ENCODE assay signal across 1 cellular context in the genomic region with DNA sequence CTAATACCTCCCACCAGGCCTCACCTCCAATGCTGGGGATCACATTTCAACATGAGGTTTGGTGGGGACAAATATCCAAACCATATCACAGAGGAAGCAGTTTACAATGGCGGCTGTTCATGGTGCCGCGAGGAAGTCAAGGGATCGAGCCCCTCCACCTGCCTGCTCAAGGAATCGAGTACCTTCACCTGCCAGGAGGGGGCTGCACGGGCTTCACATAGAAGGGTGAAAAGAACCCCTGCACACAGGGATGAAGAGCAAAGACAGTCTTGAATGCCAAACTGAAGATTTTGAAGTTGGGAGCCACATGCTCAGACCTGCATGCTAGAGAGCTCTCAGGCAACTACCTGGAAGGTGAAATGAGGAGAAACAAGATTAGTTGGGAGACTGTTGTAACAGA.
TF ChIP-seq lines count a peak whose summit lies in the region.

No MANE protein-coding gene starts in this region.

TF ChIP-seq in GM23338, 12 proteins besides CTCF, POLR2A, EP300 and RAD21 (continued from another document):
- TF ChIP-seq, protein P1, sequence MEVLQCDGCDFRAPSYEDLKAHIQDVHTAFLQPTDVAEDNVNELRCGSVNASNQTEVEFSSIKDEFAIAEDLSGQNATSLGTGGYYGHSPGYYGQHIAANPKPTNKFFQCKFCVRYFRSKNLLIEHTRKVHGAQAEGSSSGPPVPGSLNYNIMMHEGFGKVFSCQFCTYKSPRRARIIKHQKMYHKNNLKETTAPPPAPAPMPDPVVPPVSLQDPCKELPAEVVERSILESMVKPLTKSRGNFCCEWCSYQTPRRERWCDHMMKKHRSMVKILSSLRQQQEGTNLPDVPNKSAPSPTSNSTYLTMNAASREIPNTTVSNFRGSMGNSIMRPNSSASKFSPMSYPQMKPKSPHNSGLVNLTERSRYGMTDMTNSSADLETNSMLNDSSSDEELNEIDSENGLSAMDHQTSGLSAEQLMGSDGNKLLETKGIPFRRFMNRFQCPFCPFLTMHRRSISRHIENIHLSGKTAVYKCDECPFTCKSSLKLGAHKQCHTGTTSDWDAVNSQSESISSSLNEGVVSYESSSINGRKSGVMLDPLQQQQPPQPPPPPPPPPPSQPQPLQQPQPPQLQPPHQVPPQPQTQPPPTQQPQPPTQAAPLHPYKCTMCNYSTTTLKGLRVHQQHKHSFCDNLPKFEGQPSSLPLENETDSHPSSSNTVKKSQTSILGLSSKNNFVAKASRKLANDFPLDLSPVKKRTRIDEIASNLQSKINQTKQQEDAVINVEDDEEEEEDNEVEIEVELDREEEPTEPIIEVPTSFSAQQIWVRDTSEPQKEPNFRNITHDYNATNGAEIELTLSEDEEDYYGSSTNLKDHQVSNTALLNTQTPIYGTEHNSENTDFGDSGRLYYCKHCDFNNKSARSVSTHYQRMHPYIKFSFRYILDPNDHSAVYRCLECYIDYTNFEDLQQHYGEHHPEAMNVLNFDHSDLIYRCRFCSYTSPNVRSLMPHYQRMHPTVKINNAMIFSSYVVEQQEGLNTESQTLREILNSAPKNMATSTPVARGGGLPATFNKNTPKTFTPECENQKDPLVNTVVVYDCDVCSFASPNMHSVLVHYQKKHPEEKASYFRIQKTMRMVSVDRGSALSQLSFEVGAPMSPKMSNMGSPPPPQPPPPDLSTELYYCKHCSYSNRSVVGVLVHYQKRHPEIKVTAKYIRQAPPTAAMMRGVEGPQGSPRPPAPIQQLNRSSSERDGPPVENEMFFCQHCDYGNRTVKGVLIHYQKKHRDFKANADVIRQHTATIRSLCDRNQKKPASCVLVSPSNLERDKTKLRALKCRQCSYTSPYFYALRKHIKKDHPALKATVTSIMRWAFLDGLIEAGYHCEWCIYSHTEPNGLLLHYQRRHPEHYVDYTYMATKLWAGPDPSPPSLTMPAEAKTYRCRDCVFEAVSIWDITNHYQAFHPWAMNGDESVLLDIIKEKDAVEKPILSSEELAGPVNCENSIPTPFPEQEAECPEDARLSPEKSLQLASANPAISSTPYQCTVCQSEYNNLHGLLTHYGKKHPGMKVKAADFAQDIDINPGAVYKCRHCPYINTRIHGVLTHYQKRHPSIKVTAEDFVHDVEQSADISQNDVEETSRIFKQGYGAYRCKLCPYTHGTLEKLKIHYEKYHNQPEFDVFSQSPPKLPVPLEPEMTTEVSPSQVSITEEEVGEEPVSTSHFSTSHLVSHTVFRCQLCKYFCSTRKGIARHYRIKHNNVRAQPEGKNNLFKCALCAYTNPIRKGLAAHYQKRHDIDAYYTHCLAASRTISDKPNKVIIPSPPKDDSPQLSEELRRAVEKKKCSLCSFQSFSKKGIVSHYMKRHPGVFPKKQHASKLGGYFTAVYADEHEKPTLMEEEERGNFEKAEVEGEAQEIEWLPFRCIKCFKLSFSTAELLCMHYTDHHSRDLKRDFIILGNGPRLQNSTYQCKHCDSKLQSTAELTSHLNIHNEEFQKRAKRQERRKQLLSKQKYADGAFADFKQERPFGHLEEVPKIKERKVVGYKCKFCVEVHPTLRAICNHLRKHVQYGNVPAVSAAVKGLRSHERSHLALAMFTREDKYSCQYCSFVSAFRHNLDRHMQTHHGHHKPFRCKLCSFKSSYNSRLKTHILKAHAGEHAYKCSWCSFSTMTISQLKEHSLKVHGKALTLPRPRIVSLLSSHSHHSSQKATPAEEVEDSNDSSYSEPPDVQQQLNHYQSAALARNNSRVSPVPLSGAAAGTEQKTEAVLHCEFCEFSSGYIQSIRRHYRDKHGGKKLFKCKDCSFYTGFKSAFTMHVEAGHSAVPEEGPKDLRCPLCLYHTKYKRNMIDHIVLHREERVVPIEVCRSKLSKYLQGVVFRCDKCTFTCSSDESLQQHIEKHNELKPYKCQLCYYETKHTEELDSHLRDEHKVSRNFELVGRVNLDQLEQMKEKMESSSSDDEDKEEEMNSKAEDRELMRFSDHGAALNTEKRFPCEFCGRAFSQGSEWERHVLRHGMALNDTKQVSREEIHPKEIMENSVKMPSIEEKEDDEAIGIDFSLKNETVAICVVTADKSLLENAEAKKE (CRISPR knock-in tag; IDR thresholded peaks at IDR 0.05): no peak
- TF ChIP-seq JUNB (IDR thresholded peaks at IDR 0.05; ENCODE audit: unreplicated experiment) (no peak), EZH2 (IDR thresholded peaks at IDR 0.05; ENCODE audit: low read depth, unreplicated experiment) (no peak), NANOG (IDR thresholded peaks at IDR 0.05; ENCODE audit: borderline replicate concordance) (no peak), EZH2phosphoT487 (IDR thresholded peaks at IDR 0.05; ENCODE audit: unreplicated experiment) (no peak), CREB1 (CRISPR knock-in tag; IDR thresholded peaks at IDR 0.05; ENCODE audit: low read depth) (no peak), STAT1 (IDR thresholded peaks at IDR 0.05; ENCODE audit: unreplicated experiment) (no peak), ZNF331 (CRISPR knock-in tag; IDR thresholded peaks at IDR 0.05; ENCODE audit: low read depth) (no peak), POLR2AphosphoS5 (IDR thresholded peaks at IDR 0.05; ENCODE audit: low read depth) (no peak)
- TF ChIP-seq, protein P2, sequence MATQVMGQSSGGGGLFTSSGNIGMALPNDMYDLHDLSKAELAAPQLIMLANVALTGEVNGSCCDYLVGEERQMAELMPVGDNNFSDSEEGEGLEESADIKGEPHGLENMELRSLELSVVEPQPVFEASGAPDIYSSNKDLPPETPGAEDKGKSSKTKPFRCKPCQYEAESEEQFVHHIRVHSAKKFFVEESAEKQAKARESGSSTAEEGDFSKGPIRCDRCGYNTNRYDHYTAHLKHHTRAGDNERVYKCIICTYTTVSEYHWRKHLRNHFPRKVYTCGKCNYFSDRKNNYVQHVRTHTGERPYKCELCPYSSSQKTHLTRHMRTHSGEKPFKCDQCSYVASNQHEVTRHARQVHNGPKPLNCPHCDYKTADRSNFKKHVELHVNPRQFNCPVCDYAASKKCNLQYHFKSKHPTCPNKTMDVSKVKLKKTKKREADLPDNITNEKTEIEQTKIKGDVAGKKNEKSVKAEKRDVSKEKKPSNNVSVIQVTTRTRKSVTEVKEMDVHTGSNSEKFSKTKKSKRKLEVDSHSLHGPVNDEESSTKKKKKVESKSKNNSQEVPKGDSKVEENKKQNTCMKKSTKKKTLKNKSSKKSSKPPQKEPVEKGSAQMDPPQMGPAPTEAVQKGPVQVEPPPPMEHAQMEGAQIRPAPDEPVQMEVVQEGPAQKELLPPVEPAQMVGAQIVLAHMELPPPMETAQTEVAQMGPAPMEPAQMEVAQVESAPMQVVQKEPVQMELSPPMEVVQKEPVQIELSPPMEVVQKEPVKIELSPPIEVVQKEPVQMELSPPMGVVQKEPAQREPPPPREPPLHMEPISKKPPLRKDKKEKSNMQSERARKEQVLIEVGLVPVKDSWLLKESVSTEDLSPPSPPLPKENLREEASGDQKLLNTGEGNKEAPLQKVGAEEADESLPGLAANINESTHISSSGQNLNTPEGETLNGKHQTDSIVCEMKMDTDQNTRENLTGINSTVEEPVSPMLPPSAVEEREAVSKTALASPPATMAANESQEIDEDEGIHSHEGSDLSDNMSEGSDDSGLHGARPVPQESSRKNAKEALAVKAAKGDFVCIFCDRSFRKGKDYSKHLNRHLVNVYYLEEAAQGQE (IDR thresholded peaks at IDR 0.05; ENCODE audit: unreplicated experiment): no peak
- TF ChIP-seq, protein P3, sequence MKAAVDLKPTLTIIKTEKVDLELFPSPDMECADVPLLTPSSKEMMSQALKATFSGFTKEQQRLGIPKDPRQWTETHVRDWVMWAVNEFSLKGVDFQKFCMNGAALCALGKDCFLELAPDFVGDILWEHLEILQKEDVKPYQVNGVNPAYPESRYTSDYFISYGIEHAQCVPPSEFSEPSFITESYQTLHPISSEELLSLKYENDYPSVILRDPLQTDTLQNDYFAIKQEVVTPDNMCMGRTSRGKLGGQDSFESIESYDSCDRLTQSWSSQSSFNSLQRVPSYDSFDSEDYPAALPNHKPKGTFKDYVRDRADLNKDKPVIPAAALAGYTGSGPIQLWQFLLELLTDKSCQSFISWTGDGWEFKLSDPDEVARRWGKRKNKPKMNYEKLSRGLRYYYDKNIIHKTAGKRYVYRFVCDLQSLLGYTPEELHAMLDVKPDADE (IDR thresholded peaks at IDR 0.05): no peak
TF ChIP-seq in GM23338: peak in this region for 0.
